Comparison of ENCODE assay signal across 16 cellular contexts in genomic region chr14:33375781-33376180, GRCh38.
DNase-seq lines count a peak whose midpoint lies in the region; ATAC-seq and TF ChIP-seq lines count a peak whose summit lies in the region.
"Had no signal": no experiment of that assay in that cellular context is flagged by ENCODE, and none has a peak within 500 bp of the region (broad histone marks: within the 10 kb centered on the region; RNA-seq: fewer than 3 reads in every experiment).

No MANE protein-coding gene starts in this region.

- H3K4me3 ChIP-seq in AG09309 (ENCODE audit: control insufficient read depth, low read depth, low read length), result no peak overlapping the region
- H3K4me3 ChIP-seq in astrocyte of the spinal cord (ENCODE audit: low read depth, low read length), result no peak overlapping the region
- no peak overlapping the region for H3K4me3 ChIP-seq in fibroblast of the aortic adventitia (ENCODE audit: low read depth, low read length)

- TF ChIP-seq CTCF in AG09309 (IDR thresholded peaks at IDR 0.05; ENCODE audit: control insufficient read depth, insufficient read depth, low read depth, low read length, missing control alignments), result no peak
- no peak for TF ChIP-seq CTCF in astrocyte of the spinal cord (IDR thresholded peaks at IDR 0.05; ENCODE audit: low read depth, low read length)
- TF ChIP-seq CTCF in fibroblast of the aortic adventitia (IDR thresholded peaks at IDR 0.05; ENCODE audit: insufficient read depth, low read length), result no peak

- ATAC-seq in SK-N-SH treated with all-trans-retinoic acid at 6 μM for 48 hours, result no peak
- no peak for ATAC-seq in HG02973 (IDR thresholded peaks at IDR 0.05; ENCODE audit: unreplicated experiment)

- in situ Hi-C loops in astrocyte of the spinal cord (cut with HindIII; ENCODE audit: low sequenced_read_pairs), result no loop called here

- DNase-seq in AG09309 (ENCODE audit: low read depth), result peak; percentile 4
- DNase-seq in astrocyte of the spinal cord (ENCODE audit: low read depth, low spot score), result peak; percentile 35
- peak; percentile 7 for DNase-seq in fibroblast of the aortic adventitia (ENCODE audit: low read depth)
- no peak for DNase-seq in stimulated activated CD4-positive, alpha-beta T cell treated with anti-CD3 and anti-CD28 coated beads, Interleukin-15, amount 100 ng/mL, for 24 hours
- DNase-seq in T-helper 1 cell, result no peak
- no peak for DNase-seq in NCI-H1694 (lab: John Stamatoyannopoulos, UW)
- DNase-seq: KBM-7, NCI-H187, NCI-H2107, NCI-H2227 treated with DMSO at 0.1 percent for 48 hours, NCI-H510A treated with DMSO at 0.1 percent for 48 hours, OCI-M1, RPMI8226, SIG-M5 had no signal

TF ChIP-seq in SK-N-SH treated with all-trans-retinoic acid at 6 μM for 48 hours, 23 proteins besides CTCF, POLR2A, EP300 and RAD21:
- TF ChIP-seq ISL1 (CRISPR knock-in tag; IDR thresholded peaks at IDR 0.05) (peak; percentile 46; the same call in 1 of the 2 replicates), ARNTL (CRISPR knock-in tag; IDR thresholded peaks at IDR 0.05; ENCODE audit: borderline replicate concordance, low read depth) (no peak)
- TF ChIP-seq, protein P1, sequence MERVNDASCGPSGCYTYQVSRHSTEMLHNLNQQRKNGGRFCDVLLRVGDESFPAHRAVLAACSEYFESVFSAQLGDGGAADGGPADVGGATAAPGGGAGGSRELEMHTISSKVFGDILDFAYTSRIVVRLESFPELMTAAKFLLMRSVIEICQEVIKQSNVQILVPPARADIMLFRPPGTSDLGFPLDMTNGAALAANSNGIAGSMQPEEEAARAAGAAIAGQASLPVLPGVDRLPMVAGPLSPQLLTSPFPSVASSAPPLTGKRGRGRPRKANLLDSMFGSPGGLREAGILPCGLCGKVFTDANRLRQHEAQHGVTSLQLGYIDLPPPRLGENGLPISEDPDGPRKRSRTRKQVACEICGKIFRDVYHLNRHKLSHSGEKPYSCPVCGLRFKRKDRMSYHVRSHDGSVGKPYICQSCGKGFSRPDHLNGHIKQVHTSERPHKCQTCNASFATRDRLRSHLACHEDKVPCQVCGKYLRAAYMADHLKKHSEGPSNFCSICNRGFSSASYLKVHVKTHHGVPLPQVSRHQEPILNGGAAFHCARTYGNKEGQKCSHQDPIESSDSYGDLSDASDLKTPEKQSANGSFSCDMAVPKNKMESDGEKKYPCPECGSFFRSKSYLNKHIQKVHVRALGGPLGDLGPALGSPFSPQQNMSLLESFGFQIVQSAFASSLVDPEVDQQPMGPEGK (CRISPR knock-in tag; IDR thresholded peaks at IDR 0.05; ENCODE audit: borderline replicate concordance), result no peak

Comparison
In these comparisons a context has a peak if more than half of its experiments do, and no peak if none do; other contexts are left out.
1. DNase-seq: peak in AG09309 (single experiment), astrocyte of the spinal cord (single experiment) and fibroblast of the aortic adventitia (single experiment); none in stimulated activated CD4-positive, alpha-beta T cell treated with anti-CD3 and anti-CD28 coated beads, Interleukin-15, amount 100 ng/mL, for 24 hours (single experiment), T-helper 1 cell (0 of 5) and NCI-H1694 (single experiment).